In genomic region chr3:122081543-122081942, GRCh38 we compare ENCODE assay signal across 1 cellular context.
A peak's percentile ranks its signal among the peaks of the same experiment; 100 is the strongest.
TF ChIP-seq lines count a peak whose summit lies in the region.

No MANE protein-coding gene starts in this region.

TF ChIP-seq in GM12878, 131 proteins besides CTCF, POLR2A, EP300 and RAD21 (continued from another document):
- TF ChIP-seq, protein P1, sequence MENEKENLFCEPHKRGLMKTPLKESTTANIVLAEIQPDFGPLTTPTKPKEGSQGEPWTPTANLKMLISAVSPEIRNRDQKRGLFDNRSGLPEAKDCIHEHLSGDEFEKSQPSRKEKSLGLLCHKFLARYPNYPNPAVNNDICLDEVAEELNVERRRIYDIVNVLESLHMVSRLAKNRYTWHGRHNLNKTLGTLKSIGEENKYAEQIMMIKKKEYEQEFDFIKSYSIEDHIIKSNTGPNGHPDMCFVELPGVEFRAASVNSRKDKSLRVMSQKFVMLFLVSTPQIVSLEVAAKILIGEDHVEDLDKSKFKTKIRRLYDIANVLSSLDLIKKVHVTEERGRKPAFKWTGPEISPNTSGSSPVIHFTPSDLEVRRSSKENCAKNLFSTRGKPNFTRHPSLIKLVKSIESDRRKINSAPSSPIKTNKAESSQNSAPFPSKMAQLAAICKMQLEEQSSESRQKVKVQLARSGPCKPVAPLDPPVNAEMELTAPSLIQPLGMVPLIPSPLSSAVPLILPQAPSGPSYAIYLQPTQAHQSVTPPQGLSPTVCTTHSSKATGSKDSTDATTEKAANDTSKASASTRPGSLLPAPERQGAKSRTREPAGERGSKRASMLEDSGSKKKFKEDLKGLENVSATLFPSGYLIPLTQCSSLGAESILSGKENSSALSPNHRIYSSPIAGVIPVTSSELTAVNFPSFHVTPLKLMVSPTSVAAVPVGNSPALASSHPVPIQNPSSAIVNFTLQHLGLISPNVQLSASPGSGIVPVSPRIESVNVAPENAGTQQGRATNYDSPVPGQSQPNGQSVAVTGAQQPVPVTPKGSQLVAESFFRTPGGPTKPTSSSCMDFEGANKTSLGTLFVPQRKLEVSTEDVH (IDR thresholded peaks at IDR 0.05; ENCODE audit: low read depth, partially characterized antibody): peak; percentile 22
- TF ChIP-seq SUZ12 (IDR thresholded peaks at IDR 0.05; ENCODE audit: unreplicated experiment) (no peak), POU2F2 (IDR thresholded peaks at IDR 0.05; ENCODE audit: borderline replicate concordance, low read depth, low read length) (no peak), TAF1 (IDR thresholded peaks at IDR 0.05; ENCODE audit: borderline replicate concordance, low read depth, low read length) (no peak), CEBPB (IDR thresholded peaks at IDR 0.05; ENCODE audit: borderline replicate concordance in 1 of 2, low read depth in 2 of 2, low read length in 2 of 2) (no peak), MXI1 (IDR thresholded peaks at IDR 0.05; ENCODE audit: low read depth, low read length) (no peak), TCF3 (IDR thresholded peaks at IDR 0.05; ENCODE audit: borderline replicate concordance, insufficient read depth, low read depth, low read length) (no peak), RAD51 (IDR thresholded peaks at IDR 0.05) (0 out of 2 replicates have a peak, but pooled peaks have one; percentile 21), BCLAF1 (IDR thresholded peaks at IDR 0.05) (no peak)
- TF ChIP-seq, protein P2, sequence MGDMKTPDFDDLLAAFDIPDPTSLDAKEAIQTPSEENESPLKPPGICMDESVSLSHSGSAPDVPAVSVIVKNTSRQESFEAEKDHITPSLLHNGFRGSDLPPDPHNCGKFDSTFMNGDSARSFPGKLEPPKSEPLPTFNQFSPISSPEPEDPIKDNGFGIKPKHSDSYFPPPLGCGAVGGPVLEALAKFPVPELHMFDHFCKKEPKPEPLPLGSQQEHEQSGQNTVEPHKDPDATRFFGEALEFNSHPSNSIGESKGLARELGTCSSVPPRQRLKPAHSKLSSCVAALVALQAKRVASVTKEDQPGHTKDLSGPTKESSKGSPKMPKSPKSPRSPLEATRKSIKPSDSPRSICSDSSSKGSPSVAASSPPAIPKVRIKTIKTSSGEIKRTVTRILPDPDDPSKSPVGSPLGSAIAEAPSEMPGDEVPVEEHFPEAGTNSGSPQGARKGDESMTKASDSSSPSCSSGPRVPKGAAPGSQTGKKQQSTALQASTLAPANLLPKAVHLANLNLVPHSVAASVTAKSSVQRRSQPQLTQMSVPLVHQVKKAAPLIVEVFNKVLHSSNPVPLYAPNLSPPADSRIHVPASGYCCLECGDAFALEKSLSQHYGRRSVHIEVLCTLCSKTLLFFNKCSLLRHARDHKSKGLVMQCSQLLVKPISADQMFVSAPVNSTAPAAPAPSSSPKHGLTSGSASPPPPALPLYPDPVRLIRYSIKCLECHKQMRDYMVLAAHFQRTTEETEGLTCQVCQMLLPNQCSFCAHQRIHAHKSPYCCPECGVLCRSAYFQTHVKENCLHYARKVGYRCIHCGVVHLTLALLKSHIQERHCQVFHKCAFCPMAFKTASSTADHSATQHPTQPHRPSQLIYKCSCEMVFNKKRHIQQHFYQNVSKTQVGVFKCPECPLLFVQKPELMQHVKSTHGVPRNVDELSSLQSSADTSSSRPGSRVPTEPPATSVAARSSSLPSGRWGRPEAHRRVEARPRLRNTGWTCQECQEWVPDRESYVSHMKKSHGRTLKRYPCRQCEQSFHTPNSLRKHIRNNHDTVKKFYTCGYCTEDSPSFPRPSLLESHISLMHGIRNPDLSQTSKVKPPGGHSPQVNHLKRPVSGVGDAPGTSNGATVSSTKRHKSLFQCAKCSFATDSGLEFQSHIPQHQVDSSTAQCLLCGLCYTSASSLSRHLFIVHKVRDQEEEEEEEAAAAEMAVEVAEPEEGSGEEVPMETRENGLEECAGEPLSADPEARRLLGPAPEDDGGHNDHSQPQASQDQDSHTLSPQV (IDR thresholded peaks at IDR 0.05): no peak
- TF ChIP-seq, protein P3, sequence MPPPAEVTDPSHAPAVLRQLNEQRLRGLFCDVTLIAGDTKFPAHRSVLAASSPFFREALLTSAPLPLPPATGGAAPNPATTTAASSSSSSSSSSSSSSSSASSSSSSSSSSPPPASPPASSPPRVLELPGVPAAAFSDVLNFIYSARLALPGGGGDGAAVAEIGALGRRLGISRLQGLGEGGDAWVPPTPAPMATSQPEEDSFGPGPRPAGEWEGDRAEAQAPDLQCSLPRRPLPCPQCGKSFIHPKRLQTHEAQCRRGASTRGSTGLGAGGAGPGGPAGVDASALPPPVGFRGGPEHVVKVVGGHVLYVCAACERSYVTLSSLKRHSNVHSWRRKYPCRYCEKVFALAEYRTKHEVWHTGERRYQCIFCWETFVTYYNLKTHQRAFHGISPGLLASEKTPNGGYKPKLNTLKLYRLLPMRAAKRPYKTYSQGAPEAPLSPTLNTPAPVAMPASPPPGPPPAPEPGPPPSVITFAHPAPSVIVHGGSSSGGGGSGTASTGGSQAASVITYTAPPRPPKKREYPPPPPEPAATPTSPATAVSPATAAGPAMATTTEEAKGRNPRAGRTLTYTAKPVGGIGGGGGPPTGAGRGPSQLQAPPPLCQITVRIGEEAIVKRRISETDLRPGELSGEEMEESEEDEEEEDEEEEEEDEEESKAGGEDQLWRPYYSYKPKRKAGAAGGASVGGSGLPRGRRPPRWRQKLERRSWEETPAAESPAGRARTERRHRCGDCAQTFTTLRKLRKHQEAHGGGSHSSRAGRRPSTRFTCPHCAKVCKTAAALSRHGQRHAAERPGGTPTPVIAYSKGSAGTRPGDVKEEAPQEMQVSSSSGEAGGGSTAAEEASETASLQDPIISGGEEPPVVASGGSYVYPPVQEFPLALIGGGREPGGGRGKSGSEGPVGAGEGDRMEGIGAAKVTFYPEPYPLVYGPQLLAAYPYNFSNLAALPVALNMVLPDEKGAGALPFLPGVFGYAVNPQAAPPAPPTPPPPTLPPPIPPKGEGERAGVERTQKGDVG (CRISPR knock-in tag; IDR thresholded peaks at IDR 0.05): no peak
- TF ChIP-seq, protein P4, sequence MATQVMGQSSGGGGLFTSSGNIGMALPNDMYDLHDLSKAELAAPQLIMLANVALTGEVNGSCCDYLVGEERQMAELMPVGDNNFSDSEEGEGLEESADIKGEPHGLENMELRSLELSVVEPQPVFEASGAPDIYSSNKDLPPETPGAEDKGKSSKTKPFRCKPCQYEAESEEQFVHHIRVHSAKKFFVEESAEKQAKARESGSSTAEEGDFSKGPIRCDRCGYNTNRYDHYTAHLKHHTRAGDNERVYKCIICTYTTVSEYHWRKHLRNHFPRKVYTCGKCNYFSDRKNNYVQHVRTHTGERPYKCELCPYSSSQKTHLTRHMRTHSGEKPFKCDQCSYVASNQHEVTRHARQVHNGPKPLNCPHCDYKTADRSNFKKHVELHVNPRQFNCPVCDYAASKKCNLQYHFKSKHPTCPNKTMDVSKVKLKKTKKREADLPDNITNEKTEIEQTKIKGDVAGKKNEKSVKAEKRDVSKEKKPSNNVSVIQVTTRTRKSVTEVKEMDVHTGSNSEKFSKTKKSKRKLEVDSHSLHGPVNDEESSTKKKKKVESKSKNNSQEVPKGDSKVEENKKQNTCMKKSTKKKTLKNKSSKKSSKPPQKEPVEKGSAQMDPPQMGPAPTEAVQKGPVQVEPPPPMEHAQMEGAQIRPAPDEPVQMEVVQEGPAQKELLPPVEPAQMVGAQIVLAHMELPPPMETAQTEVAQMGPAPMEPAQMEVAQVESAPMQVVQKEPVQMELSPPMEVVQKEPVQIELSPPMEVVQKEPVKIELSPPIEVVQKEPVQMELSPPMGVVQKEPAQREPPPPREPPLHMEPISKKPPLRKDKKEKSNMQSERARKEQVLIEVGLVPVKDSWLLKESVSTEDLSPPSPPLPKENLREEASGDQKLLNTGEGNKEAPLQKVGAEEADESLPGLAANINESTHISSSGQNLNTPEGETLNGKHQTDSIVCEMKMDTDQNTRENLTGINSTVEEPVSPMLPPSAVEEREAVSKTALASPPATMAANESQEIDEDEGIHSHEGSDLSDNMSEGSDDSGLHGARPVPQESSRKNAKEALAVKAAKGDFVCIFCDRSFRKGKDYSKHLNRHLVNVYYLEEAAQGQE (IDR thresholded peaks at IDR 0.05; ENCODE audit: low read depth, low read length): no peak
